1 cellular context compared by ENCODE assay signal in genomic region chr10:122013311-122013780, GRCh38.
TF ChIP-seq lines count a peak whose summit lies in the region.

No MANE protein-coding gene starts in this region.

TF ChIP-seq in HepG2, 621 proteins besides CTCF, POLR2A, EP300 and RAD21 (continued from another document and continues in another):
- TF ChIP-seq SIX1 (CRISPR knock-in tag; IDR thresholded peaks at IDR 0.05; ENCODE audit: borderline replicate concordance) (peak; percentile 46; the same call in 1 of the 2 replicates), ZNF703 (CRISPR knock-in tag; IDR thresholded peaks at IDR 0.05; ENCODE audit: borderline replicate concordance) (no peak), ARID5B (CRISPR knock-in tag; IDR thresholded peaks at IDR 0.05) (peak; percentile 63), RNF2 (conservative IDR thresholded peaks at IDR 0.05; ENCODE audit: low read depth) (no peak), ZNF574 (CRISPR knock-in tag; IDR thresholded peaks at IDR 0.05) (peak; percentile 65), TEAD2 (CRISPR knock-in tag; IDR thresholded peaks at IDR 0.05) (no peak), HNF4G (IDR thresholded peaks at IDR 0.05; ENCODE audit: borderline replicate concordance, low read depth, low read length) (no peak), HNF4G (CRISPR knock-in tag; IDR thresholded peaks at IDR 0.05; ENCODE audit: borderline replicate concordance, low read depth) (peak; percentile 59; the same call in 1 of the 2 replicates), HDAC2 (CRISPR knock-in tag; IDR thresholded peaks at IDR 0.05) (peak; percentile 53; the same call in 1 of the 2 replicates), ISL2 (CRISPR knock-in tag; IDR thresholded peaks at IDR 0.05) (0 out of 2 replicates have a peak, but pooled peaks have one; percentile 16), TEAD3 (CRISPR knock-in tag; optimal IDR thresholded peaks at IDR 0.05; ENCODE audit: borderline replicate concordance) (peak; percentile 8), IKZF5 (CRISPR knock-in tag; IDR thresholded peaks at IDR 0.05) (peak; percentile 31; the same call in 1 of the 2 replicates), ZNF598 (CRISPR knock-in tag; IDR thresholded peaks at IDR 0.05; ENCODE audit: borderline replicate concordance) (no peak), ZNF468 (CRISPR knock-in tag; IDR thresholded peaks at IDR 0.05) (no peak), ATF6 (CRISPR knock-in tag; conservative IDR thresholded peaks at IDR 0.05) (no peak), RORA (CRISPR knock-in tag; IDR thresholded peaks at IDR 0.05) (no peak), ARID3A (IDR thresholded peaks at IDR 0.05; ENCODE audit: low read depth, low read length) (no peak), ZNF577 (CRISPR knock-in tag; IDR thresholded peaks at IDR 0.05; ENCODE audit: borderline replicate concordance, low read depth) (no peak), MYPOP (CRISPR knock-in tag; IDR thresholded peaks at IDR 0.05) (no peak), ZMYM3 (CRISPR knock-in tag; IDR thresholded peaks at IDR 0.05) (no peak; the same call in 1 of the 2 replicates), STAG1 (CRISPR knock-in tag; IDR thresholded peaks at IDR 0.05) (no peak), HINFP (CRISPR knock-in tag; IDR thresholded peaks at IDR 0.05; ENCODE audit: low read depth) (no peak), SMARCC2 (IDR thresholded peaks at IDR 0.05) (no peak), ZNF232 (CRISPR knock-in tag; IDR thresholded peaks at IDR 0.05; ENCODE audit: borderline replicate concordance) (peak; percentile 65; the same call in 1 of the 2 replicates), GTF2F1 (IDR thresholded peaks at IDR 0.05; ENCODE audit: low read length) (no peak), YEATS4 (CRISPR knock-in tag; IDR thresholded peaks at IDR 0.05; ENCODE audit: borderline replicate concordance) (peak; percentile 51; the same call in 1 of the 2 replicates), ZNF343 (CRISPR knock-in tag; IDR thresholded peaks at IDR 0.05) (no peak), KMT2A (CRISPR knock-in tag; IDR thresholded peaks at IDR 0.05) (no peak; the same call in 1 of the 2 replicates), NCOA1 (CRISPR knock-in tag; IDR thresholded peaks at IDR 0.05) (no peak), ZNF557 (CRISPR knock-in tag; IDR thresholded peaks at IDR 0.05) (no peak), TFDP2 (CRISPR knock-in tag; IDR thresholded peaks at IDR 0.05) (no peak), SOX13 (IDR thresholded peaks at IDR 0.05) (no peak), SOX13 (CRISPR knock-in tag; conservative IDR thresholded peaks at IDR 0.05 in 1 of 2, IDR thresholded peaks at IDR 0.05 in 1 of 2) (no peak), SCMH1 (CRISPR knock-in tag; IDR thresholded peaks at IDR 0.05; ENCODE audit: borderline replicate concordance) (no peak), SIN3B (IDR thresholded peaks at IDR 0.05; ENCODE audit: low read length) (no peak), REPIN1 (CRISPR knock-in tag; IDR thresholded peaks at IDR 0.05; ENCODE audit: borderline replicate concordance, low read depth) (0 out of 2 replicates have a peak, but pooled peaks have one; percentile 40), ZHX2 (IDR thresholded peaks at IDR 0.05; ENCODE audit: low read depth) (no peak), ZHX2 (CRISPR knock-in tag; IDR thresholded peaks at IDR 0.05; ENCODE audit: borderline replicate concordance) (0 out of 2 replicates have a peak, but pooled peaks have one; percentile 33)
